Comparison of ENCODE assay signal across 8 cellular contexts in genomic region chr3:131381445-131382291, GRCh38. TPM values are rescaled to one million over a fixed set of nuclear protein-coding genes. Genes with fewer than 3 reads are reported as not detected.
DNase-seq lines count a peak whose midpoint lies in the region; ATAC-seq and TF ChIP-seq lines count a peak whose summit lies in the region.

Gene NUDT16, plus strand, starts transcription at chr3:131381774. Its CDS starts 31 bp downstream, at chr3:131381805.

- peaks cover 0 to 8% (median 2%) of the 10 kb centered on the region in 4 donors for H3K36me3 ChIP-seq in liver (ENCODE audit: control insufficient read depth in 4 of 4, insufficient read depth in 3 of 4, low read depth in 1 of 4, low read length in 3 of 4)

- peak within 1 kb of the TSS; percentile 71 to 91 for H3K9ac ChIP-seq in liver (ENCODE audit: low read depth in 1 of 2, low read length in 2 of 2)

- H3K27me3 Mint-ChIP-seq in activated CD4-positive, alpha-beta memory T cell treated with anti-CD3 and anti-CD28 coated beads, Interleukin-2, amount 10 ng/mL, durations not matched to agents 7 days and 5 days, result no peaks in the 10 kb centered on the region

- H3K4me1 ChIP-seq in liver (ENCODE audit: control insufficient read depth in 4 of 4, insufficient read depth in 4 of 4, low read length in 3 of 4), result peaks cover 16 to 48% (median 29%) of the 10 kb centered on the region in 4 donors

- peak within 1 kb of the TSS; percentile 93 for H3K27ac Mint-ChIP-seq in activated CD4-positive, alpha-beta memory T cell treated with anti-CD3 and anti-CD28 coated beads, Interleukin-2, amount 10 ng/mL, durations not matched to agents 7 days and 5 days

- peaks cover 45% of the 10 kb centered on the region for H3K4me1 Mint-ChIP-seq in activated CD4-positive, alpha-beta memory T cell treated with anti-CD3 and anti-CD28 coated beads, Interleukin-2, amount 10 ng/mL, durations not matched to agents 7 days and 5 days

- H3K27me3 ChIP-seq in dorsolateral prefrontal cortex, result no peaks in the 10 kb centered on the region
- no peaks in the 10 kb centered on the region for H3K27me3 ChIP-seq in liver (ENCODE audit: control insufficient read depth in 4 of 4, insufficient read depth in 4 of 4, low read length in 3 of 4)

- H3K27ac ChIP-seq in dorsolateral prefrontal cortex (peak within 1 kb of the TSS; percentile 66 to 97 (median 89)), liver (ENCODE audit: low read depth in 1 of 2, low read length in 2 of 2) (peak within 1 kb of the TSS; percentile 94)

- TF ChIP-seq CTCF in dorsolateral prefrontal cortex (IDR thresholded peaks at IDR 0.05 in 54 of 56, conservative IDR thresholded peaks at IDR 0.05 in 2 of 56; ENCODE audit: low read depth in 1 of 56, partially characterized antibody in 56 of 56), result peak in 18 of 56 donors; percentile 5 to 56 (median 20)
- TF ChIP-seq CTCF in liver (IDR thresholded peaks at IDR 0.05; ENCODE audit: low read depth, low read length, missing input control), result no peak

- DNase-seq in C1 segment of cervical spinal cord (lab: John Stamatoyannopoulos, UW) (peak; percentile 88 to 100 (median 98)), NCI-H82 (lab: John Stamatoyannopoulos, UW) (peak; percentile 100), dorsolateral prefrontal cortex (peak; percentile 95 to 99 (median 98))
- DNase-seq in activated CD4-positive, alpha-beta memory T cell treated with anti-CD3 and anti-CD28 coated beads, Interleukin-2, amount 10 ng/mL, durations not matched to agents 7 days and 5 days, result peak; percentile 99
- DNase-seq in stimulated activated CD4-positive, alpha-beta T cell treated with anti-CD3 and anti-CD28 coated beads, Interleukin-4, amount 100 ng/mL, for 1 hour, result peak; percentile 96

- H3K36me3 Mint-ChIP-seq in activated CD4-positive, alpha-beta memory T cell treated with anti-CD3 and anti-CD28 coated beads, Interleukin-2, amount 10 ng/mL, durations not matched to agents 7 days and 5 days (ENCODE audit: low read depth), result peaks cover 35% of the 10 kb centered on the region

- peak; percentile 48 to 49 for TF ChIP-seq RAD21 in liver (IDR thresholded peaks at IDR 0.05)

- POLR2A ChIA-PET in activated CD4-positive, alpha-beta memory T cell treated with anti-CD3 and anti-CD28 coated beads, Interleukin-2, amount 10 ng/mL, durations not matched to agents 7 days and 5 days (lab: Charles Lee), result interaction anchor here (0.8 to 3.1 kb wide), 16 partner anchors 10 to 1202 kb away, joined by 3 to 12 read pairs (median 3); partner anchors contain the start of genes ASTE1, ATP2C1 and NEK11

- peak; percentile 95 for ATAC-seq in GM19351 (IDR thresholded peaks at IDR 0.05; ENCODE audit: unreplicated experiment)
- ATAC-seq in HG03520 (IDR thresholded peaks at IDR 0.05; ENCODE audit: unreplicated experiment), result peak; percentile 97

- intact Hi-C loops in dorsolateral prefrontal cortex (cut with DNase I), result loop anchor here (5.0 to 10.0 kb wide), 5 partner anchors 121 to 637 kb away; partner anchors contain the start of genes ASTE1 (in 1 of the 2), ATP2C1 (in 1 of the 2), MRPL3 (in 1 of the 2) and NEK11 (in 1 of the 2)

- H3K4me3 Mint-ChIP-seq in activated CD4-positive, alpha-beta memory T cell treated with anti-CD3 and anti-CD28 coated beads, Interleukin-2, amount 10 ng/mL, durations not matched to agents 7 days and 5 days, result peak within 1 kb of the TSS; percentile 96

- WGBS in liver, result under 1% methylated on average over 73 of the region's 73 CpGs

- CTCF ChIA-PET in activated CD4-positive, alpha-beta memory T cell treated with anti-CD3 and anti-CD28 coated beads, Interleukin-2, amount 10 ng/mL, durations not matched to agents 7 days and 5 days (lab: Charles Lee), result interaction anchor here (0.6 to 1.5 kb wide), 5 partner anchors 110 to 356 kb away, joined by 3 to 5 read pairs (median 4); partner anchors contain the start of genes ASTE1 and NEK11

- no peaks in the 10 kb centered on the region for H3K9me3 ChIP-seq in liver (ENCODE audit: control insufficient read depth in 4 of 4, low read length in 3 of 4)

- H3K4me3 ChIP-seq in dorsolateral prefrontal cortex (peak within 1 kb of the TSS; percentile 69 to 99 (median 92)), liver (ENCODE audit: low read depth in 1 of 3, low read length in 3 of 3) (peak within 1 kb of the TSS; percentile 83 to 89 (median 83))

- no peaks in the 10 kb centered on the region for H3K9me3 Mint-ChIP-seq in activated CD4-positive, alpha-beta memory T cell treated with anti-CD3 and anti-CD28 coated beads, Interleukin-2, amount 10 ng/mL, durations not matched to agents 7 days and 5 days

TF ChIP-seq in liver, 16 proteins besides CTCF, POLR2A, EP300 and RAD21:
- TF ChIP-seq FOXA2 (IDR thresholded peaks at IDR 0.05) (no peak), EGR1 (IDR thresholded peaks at IDR 0.05; ENCODE audit: low read depth in 2 of 2) (no peak), TAF1 (conservative IDR thresholded peaks at IDR 0.05) (peak; percentile 97), MAX (IDR thresholded peaks at IDR 0.05) (peak; percentile 43), ZBTB33 (IDR thresholded peaks at IDR 0.05) (no peak), REST (IDR thresholded peaks at IDR 0.05) (peak; percentile 86), HNF4A (conservative IDR thresholded peaks at IDR 0.05) (peak; percentile 88), FOXA1 (IDR thresholded peaks at IDR 0.05) (no peak), HNF4G (IDR thresholded peaks at IDR 0.05) (peak; percentile 89), ATF3 (IDR thresholded peaks at IDR 0.05) (peak; percentile 14), SP1 (IDR thresholded peaks at IDR 0.05) (peak; percentile 99), RXRA (IDR thresholded peaks at IDR 0.05) (peak; percentile 51 to 71), NR2F2 (IDR thresholded peaks at IDR 0.05) (peak; percentile 4), YY1 (IDR thresholded peaks at IDR 0.05) (peak; percentile 97), JUND (IDR thresholded peaks at IDR 0.05) (peak in 1 of 2 donors; percentile 18), GABPA (IDR thresholded peaks at IDR 0.05 in 1 of 2, conservative IDR thresholded peaks at IDR 0.05 in 1 of 2) (peak in 1 of 2 donors; percentile 64)

RNA-seq across cellular contexts. Expression of gene NUDT16, which starts in this region (rescaled TPM):
- 10 to 100 TPM; 12.3 to 12.4 TPM for total RNA-seq in activated CD4-positive, alpha-beta memory T cell treated with anti-CD3 and anti-CD28 coated beads, Interleukin-2, amount 10 ng/mL, durations not matched to agents 7 days and 5 days
- total RNA-seq in dorsolateral prefrontal cortex (10 to 100 TPM; 29.4 to 54.0 (median 36.4) TPM), liver (10 to 100 TPM; 11.3 to 33.0 TPM)
- polyA plus RNA-seq in liver, result 10 to 100 TPM; 14.1 to 20.2 TPM

Comparison
In these comparisons a context has a peak if more than half of its experiments do, and no peak if none do; other contexts are left out.
1. Peak in every context shown above with its lines: DNase-seq, ATAC-seq, H3K4me3 ChIP-seq and H3K27ac ChIP-seq.